Comparison of ENCODE assay signal across 26 cellular contexts in the genomic region with DNA sequence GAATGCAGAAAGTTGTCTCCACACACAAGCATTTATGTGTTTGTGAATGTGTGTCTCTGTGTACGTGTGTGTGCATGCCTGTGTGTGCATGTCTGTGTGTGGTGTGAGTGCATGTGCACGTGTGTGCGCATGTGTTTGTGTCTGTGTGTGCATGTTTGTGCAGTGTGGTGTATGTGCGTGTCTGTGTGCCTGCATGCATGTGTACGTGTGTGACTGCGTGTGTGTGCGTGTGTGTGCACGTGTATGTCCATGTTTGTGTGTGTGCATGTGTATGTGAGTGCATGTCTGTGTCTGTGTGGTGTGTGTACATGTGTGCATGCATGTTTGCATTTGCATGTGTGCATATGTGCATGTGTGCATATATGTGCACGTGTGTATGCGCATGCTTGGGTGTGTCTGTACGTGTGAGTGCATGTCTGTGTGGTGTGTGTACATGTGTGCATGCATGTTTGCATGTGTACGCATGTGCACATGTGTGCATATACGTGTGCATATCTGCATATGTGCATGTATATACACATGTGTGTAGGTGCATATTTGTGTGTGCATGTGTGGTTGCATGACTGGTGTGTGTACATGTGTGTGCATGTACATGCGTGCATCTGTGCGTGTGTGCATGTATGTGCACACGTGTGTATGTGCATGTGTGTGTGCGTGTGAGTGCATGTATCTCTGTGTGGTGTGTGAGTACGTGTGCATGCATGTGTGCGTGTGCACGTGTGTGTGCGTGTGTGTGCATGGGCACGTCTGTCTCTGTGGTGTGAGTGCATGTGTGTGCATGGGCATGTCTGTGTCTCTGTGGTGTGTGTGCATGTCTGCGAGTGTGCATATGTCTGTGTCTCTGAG. TPM values are rescaled to one million over a fixed set of nuclear protein-coding genes. Genes with fewer than 3 reads are reported as not detected.
DNase-seq lines count a peak whose midpoint lies in the region; ATAC-seq, FAIRE-seq and TF ChIP-seq lines count a peak whose summit lies in the region.
"Had no signal": no experiment of that assay in that cellular context is flagged by ENCODE, and none has a peak within 500 bp of the region (broad histone marks: within the 10 kb centered on the region; RNA-seq: fewer than 3 reads in every experiment).

No MANE protein-coding gene starts in this region.

- no peaks in the 10 kb centered on the region for H3K36me3 ChIP-seq in bronchial epithelial cell (ENCODE audit: control insufficient read depth, insufficient read depth, low read length)
- H3K36me3 ChIP-seq in mesendoderm (ENCODE audit: control insufficient read depth, insufficient read depth, low read length): no peaks in the 10 kb centered on the region
- H3K36me3 ChIP-seq: BLaER1 treated with 17β-estradiol and CSF1 and Interleukin-3, amounts not matched to agents 10 nM and 100 nM; SJSA1 had no signal

- DNase-seq in activated CD4-positive, alpha-beta T cell treated with anti-CD3 and anti-CD28 coated beads for 36 hours: peak; percentile 1
- DNase-seq in activated CD4-positive, alpha-beta T cell treated with anti-CD3 and anti-CD28 coated beads, Interleukin-2, amount 10 ng/mL, durations not matched to agents 24 days and 14 days: no peak
- DNase-seq in bronchial epithelial cell (ENCODE audit: low read depth): no peak
- no peak for DNase-seq in mesendoderm
- DNase-seq in urothelium cell line (ENCODE audit: low spot score): no peak
- no peak for DNase-seq in NCI-H226
- no peak for DNase-seq in cerebellar cortex (ENCODE audit: low spot score)
- DNase-seq in ureter (ENCODE audit: low spot score): no peak
- DNase-seq: ACHN; CD4-positive, alpha-beta memory T cell; DND-41; GOT3; Karpas-422; MV-4-11; NCI-H1105 treated with DMSO at 0.1 percent for 48 hours; NCI-H2081; NCI-H2171; NCI-H524 treated with DMSO at 0.1 percent for 48 hours; OCI-M1 had no signal

- H3K4me3 ChIP-seq in bronchial epithelial cell (ENCODE audit: low read depth, low read length): no peak overlapping the region
- peak overlapping the region; percentile 6 for H3K4me3 ChIP-seq in mesendoderm (ENCODE audit: low read length)
- H3K4me3 ChIP-seq: BLaER1 treated with 17β-estradiol and CSF1 and Interleukin-3, amounts not matched to agents 10 nM and 100 nM; SJSA1 had no signal

- no peak for ATAC-seq in activated CD4-positive, alpha-beta T cell treated with anti-CD3 and anti-CD28 coated beads for 36 hours
- ATAC-seq: HCT116 had no signal

- peaks cover 12% of the 10 kb centered on the region for H3K9me3 Mint-ChIP-seq in activated CD4-positive, alpha-beta T cell treated with anti-CD3 and anti-CD28 coated beads for 36 hours (ENCODE audit: low read depth)
- H3K9me3 Mint-ChIP-seq in activated CD4-positive, alpha-beta T cell treated with anti-CD3 and anti-CD28 coated beads, Interleukin-2, amount 10 ng/mL, durations not matched to agents 24 days and 14 days: peaks cover 18% of the 10 kb centered on the region

- no peaks in the 10 kb centered on the region for H3K36me3 Mint-ChIP-seq in activated CD4-positive, alpha-beta T cell treated with anti-CD3 and anti-CD28 coated beads for 36 hours (ENCODE audit: low read depth)
- no peaks in the 10 kb centered on the region for H3K36me3 Mint-ChIP-seq in activated CD4-positive, alpha-beta T cell treated with anti-CD3 and anti-CD28 coated beads, Interleukin-2, amount 10 ng/mL, durations not matched to agents 24 days and 14 days (ENCODE audit: low read depth)
- H3K36me3 Mint-ChIP-seq: CD4-positive, alpha-beta memory T cell; IgD-negative memory B cell had no signal

- no peak overlapping the region for H2BK5ac ChIP-seq in mesendoderm (ENCODE audit: low read length)

- WGBS in mesendoderm (ENCODE audit: extremely low coverage, insufficient coverage, low lambda C conversion rate): no CpG with 5 or more reads among the region's 23 CpGs

- POLR2A ChIA-PET in activated CD4-positive, alpha-beta T cell treated with anti-CD3 and anti-CD28 coated beads for 36 hours (lab: Charles Lee): no interaction called here

- no peak overlapping the region for H2AK5ac ChIP-seq in mesendoderm (ENCODE audit: low read length)

- H3K18ac ChIP-seq in mesendoderm (ENCODE audit: low read length): no peak overlapping the region

- H3K27me3 Mint-ChIP-seq in activated CD4-positive, alpha-beta T cell treated with anti-CD3 and anti-CD28 coated beads for 36 hours: no peaks in the 10 kb centered on the region
- H3K27me3 Mint-ChIP-seq in activated CD4-positive, alpha-beta T cell treated with anti-CD3 and anti-CD28 coated beads, Interleukin-2, amount 10 ng/mL, durations not matched to agents 24 days and 14 days: no peaks in the 10 kb centered on the region
- H3K27me3 Mint-ChIP-seq: IgD-negative memory B cell had no signal

- H3K56ac ChIP-seq in mesendoderm (ENCODE audit: low read length): no peak overlapping the region

- H3K4me3 Mint-ChIP-seq in activated CD4-positive, alpha-beta T cell treated with anti-CD3 and anti-CD28 coated beads for 36 hours: no peak overlapping the region
- no peak overlapping the region for H3K4me3 Mint-ChIP-seq in activated CD4-positive, alpha-beta T cell treated with anti-CD3 and anti-CD28 coated beads, Interleukin-2, amount 10 ng/mL, durations not matched to agents 24 days and 14 days
- H3K4me3 Mint-ChIP-seq: CD4-positive, alpha-beta memory T cell; IgD-negative memory B cell had no signal

- no peak overlapping the region for H3K27ac Mint-ChIP-seq in activated CD4-positive, alpha-beta T cell treated with anti-CD3 and anti-CD28 coated beads for 36 hours
- H3K27ac Mint-ChIP-seq in activated CD4-positive, alpha-beta T cell treated with anti-CD3 and anti-CD28 coated beads, Interleukin-2, amount 10 ng/mL, durations not matched to agents 24 days and 14 days: no peak overlapping the region

- no peaks in the 10 kb centered on the region for H3K79me2 ChIP-seq in mesendoderm (ENCODE audit: control insufficient read depth, insufficient read depth, low read length)

- H3K4me1 ChIP-seq in mesendoderm (ENCODE audit: control insufficient read depth, low read depth, low read length): no peaks in the 10 kb centered on the region
- H3K4me1 ChIP-seq: SJSA1 had no signal

- no peaks in the 10 kb centered on the region for H3K4me1 Mint-ChIP-seq in activated CD4-positive, alpha-beta T cell treated with anti-CD3 and anti-CD28 coated beads for 36 hours
- no peaks in the 10 kb centered on the region for H3K4me1 Mint-ChIP-seq in activated CD4-positive, alpha-beta T cell treated with anti-CD3 and anti-CD28 coated beads, Interleukin-2, amount 10 ng/mL, durations not matched to agents 24 days and 14 days

- H4K8ac ChIP-seq in mesendoderm (ENCODE audit: low read depth, low read length): no peak overlapping the region

- H3K79me1 ChIP-seq in mesendoderm (ENCODE audit: low read length): no peaks in the 10 kb centered on the region

- no peak for TF ChIP-seq CTCF in bronchial epithelial cell (IDR thresholded peaks at IDR 0.05; ENCODE audit: insufficient read depth, low read length, severe bottlenecking)

- no peak overlapping the region for H3K4me2 ChIP-seq in mesendoderm (ENCODE audit: low read length)
- H3K4me2 ChIP-seq: BLaER1 treated with 17β-estradiol and CSF1 and Interleukin-3, amounts not matched to agents 10 nM and 100 nM had no signal

- H2BK15ac ChIP-seq in mesendoderm (replicated peaks; ENCODE audit: low read depth): no peak overlapping the region

- no peak overlapping the region for H3K27ac ChIP-seq in mesendoderm (ENCODE audit: low read depth, low read length)
- H3K27ac ChIP-seq: 22Rv1; BLaER1 treated with 17β-estradiol and CSF1 and Interleukin-3, amounts not matched to agents 10 nM and 100 nM; SJSA1 had no signal

- no peak overlapping the region for H3K4ac ChIP-seq in mesendoderm (ENCODE audit: low read depth, low read length)

- H4K5ac ChIP-seq in mesendoderm (ENCODE audit: low read length): no peak overlapping the region

- CTCF ChIA-PET in activated CD4-positive, alpha-beta T cell treated with anti-CD3 and anti-CD28 coated beads for 36 hours (lab: Charles Lee): no interaction called here

- intact Hi-C loops in activated CD4-positive, alpha-beta T cell treated with anti-CD3 and anti-CD28 coated beads for 36 hours (cut with DNase I, micrococcal nuclease): no loop called here
- intact Hi-C loops in activated CD4-positive, alpha-beta T cell treated with anti-CD3 and anti-CD28 coated beads, Interleukin-2, amount 10 ng/mL, durations not matched to agents 24 days and 14 days (cut with micrococcal nuclease): no loop called here

- no peak overlapping the region for H3K9ac ChIP-seq in mesendoderm (ENCODE audit: low read length)
- H3K9ac ChIP-seq: BLaER1 treated with 17β-estradiol and CSF1 and Interleukin-3, amounts not matched to agents 10 nM and 100 nM had no signal

- no peak overlapping the region for H2BK120ac ChIP-seq in mesendoderm (ENCODE audit: low read depth, low read length)

- H3K27me3 ChIP-seq in bronchial epithelial cell (ENCODE audit: control insufficient read depth, insufficient read depth, low read length) (no peaks in the 10 kb centered on the region), mesendoderm (ENCODE audit: insufficient read depth, low read length, poor library complexity) (no peaks in the 10 kb centered on the region)

- no peak overlapping the region for H3K23ac ChIP-seq in mesendoderm (ENCODE audit: low read length)

- FAIRE-seq in bronchial epithelial cell (lab: Jason Lieb, UNC): peak; percentile 100
- peak; percentile 100 for FAIRE-seq in urothelium cell line (lab: Jason Lieb, UNC)
- FAIRE-seq: GM18507, RCC 7860 had no signal

RNA-seq across cellular contexts. Expression of gene TMEM255B, which starts 8.2 kb away (rescaled TPM):
- 1 to 10 TPM in 1 of 2 experiments, under 1 TPM in 1; 0.74 to 1.3 TPM for total RNA-seq in activated CD4-positive, alpha-beta T cell treated with anti-CD3 and anti-CD28 coated beads for 36 hours
- 2.0 and 2.4 TPM in 2 replicates for total RNA-seq in activated CD4-positive, alpha-beta T cell treated with anti-CD3 and anti-CD28 coated beads, Interleukin-2, amount 10 ng/mL, durations not matched to agents 24 days and 14 days
- total RNA-seq in bronchial epithelial cell (1.0 and 5.3 TPM in 2 replicates), ureter (20.6 TPM)
- polyA plus RNA-seq in mesendoderm (2013, experiment 1 of 2): 0.24 TPM
- polyA plus RNA-seq in mesendoderm (2013, experiment 2 of 2): 0.20 TPM
